8 cellular contexts compared by ENCODE assay signal in the genomic region with DNA sequence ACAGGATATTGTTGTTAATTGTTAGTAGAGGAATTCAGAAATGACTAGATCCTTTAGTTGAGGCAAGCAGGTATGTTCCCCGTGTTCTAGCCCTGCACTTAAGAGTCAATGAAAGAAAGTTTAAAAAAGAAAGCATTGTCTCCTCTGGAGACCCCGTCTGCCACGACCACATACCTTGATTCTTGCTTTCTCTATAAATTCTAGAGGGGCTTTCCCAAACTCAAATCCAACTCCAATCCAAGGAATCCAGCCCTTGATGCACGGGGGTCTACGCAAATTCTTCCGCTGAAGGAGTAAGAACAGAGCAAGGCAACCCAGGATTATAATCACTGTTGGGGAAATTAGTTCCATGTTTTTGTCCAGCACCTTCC. TPM values are rescaled to one million over a fixed set of nuclear protein-coding genes. Genes with fewer than 3 reads are reported as not detected.
A peak's percentile ranks its signal among the peaks of the same experiment; 100 is the strongest.
DNase-seq lines count a peak whose midpoint lies in the region; ATAC-seq and TF ChIP-seq lines count a peak whose summit lies in the region.

No MANE protein-coding gene starts in this region.

- dilution Hi-C loops in mammary epithelial cell (cut with HindIII; ENCODE audit: low sequenced_read_pairs), result no loop called here

- H3K27me3 ChIP-seq in right atrium auricular region (no peaks in the 10 kb centered on the region), mammary epithelial cell (ENCODE audit: insufficient read depth, low read length) (no peaks in the 10 kb centered on the region), vagina (no peaks in the 10 kb centered on the region)

- H3K36me3 Mint-ChIP-seq in mesothelial cell of epicardium, result peaks cover 10% of the 10 kb centered on the region

- peak overlapping the region; percentile 99 for H2AFZ ChIP-seq in mammary epithelial cell (ENCODE audit: low read depth, low read length)

- H3K4me1 ChIP-seq in right atrium auricular region (peaks cover 0 to 15% of the 10 kb centered on the region in 2 donors), mammary epithelial cell (ENCODE audit: insufficient read depth, low read length) (peaks cover 16% of the 10 kb centered on the region), vagina (peaks cover 14% of the 10 kb centered on the region)

- H3K27me3 Mint-ChIP-seq in mesothelial cell of epicardium (ENCODE audit: low read depth), result peaks cover 21% of the 10 kb centered on the region

- no peak for TF ChIP-seq POLR2A in vagina (IDR thresholded peaks at IDR 0.05)

- peak overlapping the region; percentile 93 to 98 for H3K27ac ChIP-seq in right atrium auricular region
- peak overlapping the region; percentile 82 for H3K27ac ChIP-seq in mammary epithelial cell (ENCODE audit: insufficient read depth, low read depth, low read length)
- peak overlapping the region; percentile 87 for H3K27ac ChIP-seq in vagina

- in situ Hi-C loops in mammary epithelial cell (cut with MboI; ENCODE audit: low sequenced_read_pairs in 2 of 2), result no loop called here

- peaks cover 3% of the 10 kb centered on the region for H3K79me2 ChIP-seq in mammary epithelial cell (ENCODE audit: insufficient read depth, low read length)

- H3K27ac Mint-ChIP-seq in mesothelial cell of epicardium, result peak overlapping the region; percentile 97

- ATAC-seq in HG02885 (IDR thresholded peaks at IDR 0.05; ENCODE audit: poor library complexity, unreplicated experiment), result no peak

- 0% methylated on average over 6 of the region's 6 CpGs for WGBS in mammary epithelial cell (ENCODE audit: low coverage, missing lambda C conversion rate)

- H3K4me3 Mint-ChIP-seq in mesothelial cell of epicardium, result peak overlapping the region; percentile 99

- DNase-seq in right atrium auricular region (ENCODE audit: low spot score) (no peak), cardiac septum (ENCODE audit: low spot score) (no peak), mammary epithelial cell (no peak), mesothelial cell of epicardium (ENCODE audit: low spot score in 2 of 2, unreplicated experiment in 2 of 2) (no peak), vagina (ENCODE audit: extremely low spot score in 2 of 2) (no peak), NCI-H345 (lab: John Stamatoyannopoulos, UW) (no peak), D341Med (ENCODE audit: low spot score) (no peak)

- TSS peak; percentile 67 for BruUV-seq in mammary epithelial cell (replicated peaks; lab: Mats Ljungman, UMichigan)

- no peak for TF ChIP-seq CTCF in right atrium auricular region (IDR thresholded peaks at IDR 0.05)
- TF ChIP-seq CTCF in mammary epithelial cell (conservative IDR thresholded peaks at IDR 0.05 in 1 of 2, IDR thresholded peaks at IDR 0.05 in 1 of 2; ENCODE audit: extremely low read depth in 1 of 2, insufficient read depth in 1 of 2, low read depth in 1 of 2, low read length in 2 of 2), result no peak
- no peak for TF ChIP-seq CTCF in mesothelial cell of epicardium (IDR thresholded peaks at IDR 0.05; ENCODE audit: unreplicated experiment)
- no peak for TF ChIP-seq CTCF in vagina (IDR thresholded peaks at IDR 0.05)

- H3K9me3 ChIP-seq in right atrium auricular region (no peaks in the 10 kb centered on the region), mammary epithelial cell (replicated peaks; ENCODE audit: insufficient read depth, low read length) (no peaks in the 10 kb centered on the region), vagina (no peaks in the 10 kb centered on the region)

- H3K36me3 ChIP-seq in right atrium auricular region, result peaks cover 7% of the 10 kb centered on the region
- no peaks in the 10 kb centered on the region for H3K36me3 ChIP-seq in mammary epithelial cell (ENCODE audit: insufficient read depth, low read length)
- no peaks in the 10 kb centered on the region for H3K36me3 ChIP-seq in vagina

- intact Hi-C loops in cardiac septum (cut with DNase I), result no loop called here
- intact Hi-C loops in mammary epithelial cell (cut with micrococcal nuclease), result loop anchor here (1.0 kb wide), 1 partner anchor 15 kb away; no protein-coding TSS in a partner anchor
- intact Hi-C loops in vagina (cut with DNase I), result no loop called here

- peak overlapping the region; percentile 92 for H3K4me2 ChIP-seq in mammary epithelial cell (ENCODE audit: insufficient read depth, low read depth, low read length)

- H3K4me3 ChIP-seq in right atrium auricular region (peak overlapping the region; percentile 91 to 95), mammary epithelial cell (replicated peaks in 1 of 3; ENCODE audit: insufficient read depth in 1 of 3, low read depth in 2 of 3, low read length in 3 of 3) (peak overlapping the region; percentile 63 to 87 (median 85)), vagina (peak overlapping the region; percentile 74 to 91)

- peak overlapping the region; percentile 88 for H3K9ac ChIP-seq in mammary epithelial cell (ENCODE audit: insufficient read depth, low read length)

- CTCF ChIA-PET in mammary epithelial cell (lab: Charles Lee; ENCODE audit: low non-redundant PET), result no interaction called here

- peaks cover 23% of the 10 kb centered on the region for H3K4me1 Mint-ChIP-seq in mesothelial cell of epicardium

- H3K9me3 Mint-ChIP-seq in mesothelial cell of epicardium, result no peaks in the 10 kb centered on the region

- no peaks in the 10 kb centered on the region for H4K20me1 ChIP-seq in mammary epithelial cell (ENCODE audit: insufficient read depth, low read length)

RNA-seq across cellular contexts. Expression of a gene that starts 0.4 kb away (rescaled TPM):
- total RNA-seq in right atrium auricular region (1 to 10 TPM; 6.3 to 7.0 TPM), cardiac septum (5.9 TPM), mammary epithelial cell (1 to 10 TPM; 2.4 to 5.2 TPM), mesothelial cell of epicardium (6.1 to 6.9 TPM (median 6.3 TPM) in 3 replicates), vagina (5.4 TPM)
- polyA plus RNA-seq in mammary epithelial cell, result 0.65 TPM
- polyA minus RNA-seq in mammary epithelial cell, result not detected

RNA-seq across cellular contexts. Expression of a gene that starts 0.6 kb away (rescaled TPM):
- total RNA-seq in right atrium auricular region, result 1 to 10 TPM; 6.2 to 7.5 TPM
- total RNA-seq in cardiac septum, result 25.6 TPM
- 10 to 100 TPM; 11.8 to 18.1 TPM for total RNA-seq in mammary epithelial cell
- polyA plus RNA-seq in mammary epithelial cell, result 3.5 TPM
- not detected for polyA minus RNA-seq in mammary epithelial cell
- total RNA-seq in mesothelial cell of epicardium, result 33.8 to 40.5 TPM (median 34.6 TPM) in 3 replicates
- 39.3 TPM for total RNA-seq in vagina

RNA-seq across cellular contexts. Expression of a gene that starts 35.5 kb away (rescaled TPM):
- total RNA-seq in right atrium auricular region (under 1 TPM; 0.12 to 0.37 TPM), cardiac septum (0.86 TPM), mammary epithelial cell (under 1 TPM; 0.09 to 0.50 TPM), mesothelial cell of epicardium (0.24 to 0.51 TPM (median 0.43 TPM) in 3 replicates), vagina (0.49 TPM)
- polyA plus RNA-seq in mammary epithelial cell, result 0.01 TPM
- polyA minus RNA-seq in mammary epithelial cell, result 0.52 TPM
